Comparison of ENCODE assay signal across 17 cellular contexts in the genomic region with DNA sequence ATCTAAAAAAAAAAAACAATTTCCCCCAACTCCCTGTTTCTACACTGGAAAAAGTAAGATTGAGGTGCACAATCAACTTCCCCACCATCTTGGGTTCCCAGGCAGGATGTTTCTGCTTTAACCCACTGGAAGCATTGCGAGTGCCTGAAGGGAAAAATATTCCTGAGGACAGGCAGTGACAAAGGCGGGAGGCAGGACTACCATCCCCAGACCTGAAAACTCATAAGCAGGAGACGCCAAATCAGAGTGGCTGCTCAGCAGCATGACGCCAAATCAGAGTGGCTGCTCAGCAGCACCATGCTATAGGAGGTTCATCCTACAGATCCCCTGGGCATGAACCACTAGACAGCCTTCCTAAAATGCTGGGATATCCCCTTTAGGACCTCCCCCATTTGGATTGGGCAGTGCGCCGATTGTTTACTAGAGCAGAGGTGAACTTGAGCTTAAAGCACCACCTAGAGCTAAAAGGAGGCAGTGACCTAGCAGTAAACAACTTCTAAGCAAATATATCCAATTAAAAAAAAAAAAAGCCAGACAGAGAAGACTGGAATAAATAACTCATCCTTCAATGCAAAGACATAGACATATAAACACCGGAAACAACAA. TPM values are rescaled to one million over a fixed set of nuclear protein-coding genes. Genes with fewer than 3 reads are reported as not detected.
DNase-seq lines count a peak whose midpoint lies in the region; ATAC-seq and TF ChIP-seq lines count a peak whose summit lies in the region.
"Had no signal": no experiment of that assay in that cellular context is flagged by ENCODE, and none has a peak within 500 bp of the region (broad histone marks: within the 10 kb centered on the region; RNA-seq: fewer than 3 reads in every experiment).

No MANE protein-coding gene starts in this region.

- no peaks in the 10 kb centered on the region for H3K27me3 ChIP-seq in upper lobe of right lung
- H3K27me3 ChIP-seq: spleen had no signal

- H3K4me1 ChIP-seq in upper lobe of right lung = no peaks in the 10 kb centered on the region
- H3K4me1 ChIP-seq: spleen had no signal

- no peaks in the 10 kb centered on the region for H3K27me3 Mint-ChIP-seq in activated CD8-positive, alpha-beta memory T cell treated with anti-CD3 and anti-CD28 coated beads, Interleukin-2, amount 10 ng/mL, durations not matched to agents 7 days and 5 days

- CTCF ChIA-PET in activated CD8-positive, alpha-beta memory T cell treated with anti-CD3 and anti-CD28 coated beads, Interleukin-2, amount 10 ng/mL, durations not matched to agents 7 days and 5 days (lab: Charles Lee) = no interaction called here

- peaks cover 5% of the 10 kb centered on the region for H3K9me3 Mint-ChIP-seq in activated CD8-positive, alpha-beta memory T cell treated with anti-CD3 and anti-CD28 coated beads, Interleukin-2, amount 10 ng/mL, durations not matched to agents 7 days and 5 days (ENCODE audit: low read depth)

- no peak overlapping the region for H3K4me3 ChIP-seq in choroid plexus epithelial cell (ENCODE audit: low read depth, low read length)
- no peak overlapping the region for H3K4me3 ChIP-seq in upper lobe of right lung
- H3K4me3 ChIP-seq: spleen, thoracic aorta had no signal

- no peaks in the 10 kb centered on the region for H3K9me3 ChIP-seq in upper lobe of right lung
- H3K9me3 ChIP-seq: thoracic aorta had no signal

- intact Hi-C loops in upper lobe of right lung (cut with DNase I) = no loop called here

- peaks cover 2% of the 10 kb centered on the region for H3K36me3 Mint-ChIP-seq in activated CD8-positive, alpha-beta memory T cell treated with anti-CD3 and anti-CD28 coated beads, Interleukin-2, amount 10 ng/mL, durations not matched to agents 7 days and 5 days

- peak; percentile 13 for DNase-seq in DMS53 (lab: John Stamatoyannopoulos, UW)
- DNase-seq in DMS53 treated with DMSO at 0.1 percent for 48 hours (lab: John Stamatoyannopoulos, UW; ENCODE audit: unreplicated experiment) = no peak
- peak; percentile 67 for DNase-seq in MV-4-11 (lab: John Stamatoyannopoulos, UW)
- DNase-seq in choroid plexus epithelial cell (ENCODE audit: low read depth) = peak; percentile 31
- no peak for DNase-seq in upper lobe of right lung
- DNase-seq in activated CD8-positive, alpha-beta memory T cell treated with anti-CD3 and anti-CD28 coated beads, Interleukin-2, amount 10 ng/mL, durations not matched to agents 7 days and 5 days = no peak
- DNase-seq in activated T-cell treated with anti-CD3 and anti-CD28 coated beads for 4 hours = no peak
- DNase-seq: activated gamma-delta T cell; mammary epithelial cell; NCI-H1436 treated with DMSO at 0.1 percent for 48 hours; NK-92 treated with Interleukin-12 subunit alpha and Interleukin-12 subunit beta, amount 100 ng/mL, for 24 hours; nucleus accumbens; spleen; T-helper 1 cell had no signal

- H3K4me3 Mint-ChIP-seq in activated CD8-positive, alpha-beta memory T cell treated with anti-CD3 and anti-CD28 coated beads, Interleukin-2, amount 10 ng/mL, durations not matched to agents 7 days and 5 days = no peak overlapping the region

- H3K36me3 ChIP-seq in upper lobe of right lung = no peaks in the 10 kb centered on the region
- H3K36me3 ChIP-seq: spleen, thoracic aorta had no signal

- TF ChIP-seq CTCF in choroid plexus epithelial cell (conservative IDR thresholded peaks at IDR 0.05; ENCODE audit: low read depth, low read length) (peak; percentile 20), upper lobe of right lung (IDR thresholded peaks at IDR 0.05) (peak; percentile 7)

- H3K4me1 Mint-ChIP-seq in activated CD8-positive, alpha-beta memory T cell treated with anti-CD3 and anti-CD28 coated beads, Interleukin-2, amount 10 ng/mL, durations not matched to agents 7 days and 5 days = no peaks in the 10 kb centered on the region

- H3K27ac ChIP-seq in upper lobe of right lung = no peak overlapping the region
- H3K27ac ChIP-seq: spleen, thoracic aorta had no signal

- ATAC-seq in upper lobe of right lung = peak; percentile 61
- no peak for ATAC-seq in activated CD8-positive, alpha-beta memory T cell treated with anti-CD3 and anti-CD28 coated beads, Interleukin-2, amount 10 ng/mL, durations not matched to agents 7 days and 5 days
- ATAC-seq in GM19452 (IDR thresholded peaks at IDR 0.05; ENCODE audit: unreplicated experiment) = no peak

- no peak overlapping the region for H3K27ac Mint-ChIP-seq in activated CD8-positive, alpha-beta memory T cell treated with anti-CD3 and anti-CD28 coated beads, Interleukin-2, amount 10 ng/mL, durations not matched to agents 7 days and 5 days

RNA-seq across cellular contexts. Expression of a gene that starts 35.0 kb away (rescaled TPM):
- total RNA-seq in upper lobe of right lung = 48.3 TPM
- 10 to 100 TPM; 19.6 to 30.3 TPM for total RNA-seq in activated CD8-positive, alpha-beta memory T cell treated with anti-CD3 and anti-CD28 coated beads, Interleukin-2, amount 10 ng/mL, durations not matched to agents 7 days and 5 days

RNA-seq across cellular contexts. Expression of a gene that starts 40.7 kb away (rescaled TPM):
- 4.0 TPM for total RNA-seq in upper lobe of right lung
- total RNA-seq in activated CD8-positive, alpha-beta memory T cell treated with anti-CD3 and anti-CD28 coated beads, Interleukin-2, amount 10 ng/mL, durations not matched to agents 7 days and 5 days = 1 to 10 TPM; 3.2 to 9.0 TPM
- total RNA-seq: A172, mammary epithelial cell had no signal

Comparison
In these comparisons a context has a peak if more than half of its experiments do, and no peak if none do; other contexts are left out.
1. DNase-seq: peak in DMS53 (single experiment), MV-4-11 (single experiment) and choroid plexus epithelial cell (single experiment); none in DMS53 treated with DMSO at 0.1 percent for 48 hours (single experiment), upper lobe of right lung (single experiment), activated CD8-positive, alpha-beta memory T cell treated with anti-CD3 and anti-CD28 coated beads, Interleukin-2, amount 10 ng/mL, durations not matched to agents 7 days and 5 days (single experiment) and activated T-cell treated with anti-CD3 and anti-CD28 coated beads for 4 hours (single experiment).